In genomic region chr14:39090548-39091111, GRCh38 we compare ENCODE assay signal across 17 cellular contexts. TPM values are rescaled to one million over a fixed set of nuclear protein-coding genes. Genes with fewer than 3 reads are reported as not detected.
A peak's percentile ranks its signal among the peaks of the same experiment; 100 is the strongest.
DNase-seq lines count a peak whose midpoint lies in the region; ATAC-seq, FAIRE-seq and TF ChIP-seq lines count a peak whose summit lies in the region.
"Had no signal": no experiment of that assay in that cellular context is flagged by ENCODE, and none has a peak within 500 bp of the region (broad histone marks: within the 10 kb centered on the region; RNA-seq: fewer than 3 reads in every experiment).

No MANE protein-coding gene starts in this region.

- peak overlapping the region; percentile 24 for H3K27ac Mint-ChIP-seq in activated CD4-positive, alpha-beta T cell treated with anti-CD3 and anti-CD28 coated beads for 36 hours
- H3K27ac Mint-ChIP-seq in CD4-positive, alpha-beta T cell = peak overlapping the region; percentile 13
- H3K27ac Mint-ChIP-seq in activated T-helper 17 cell treated with anti-CD3 and anti-CD28 coated beads, Interleukin-2, amount 50 U/mL, for 72 hours = peak overlapping the region; percentile 2
- H3K27ac Mint-ChIP-seq: B cell had no signal

- H3K9me3 Mint-ChIP-seq in activated CD4-positive, alpha-beta T cell treated with anti-CD3 and anti-CD28 coated beads for 36 hours (ENCODE audit: low read depth) = no peaks in the 10 kb centered on the region
- no peaks in the 10 kb centered on the region for H3K9me3 Mint-ChIP-seq in CD4-positive, alpha-beta T cell
- H3K9me3 Mint-ChIP-seq in activated T-helper 17 cell treated with anti-CD3 and anti-CD28 coated beads, Interleukin-2, amount 50 U/mL, for 72 hours = no peaks in the 10 kb centered on the region
- H3K9me3 Mint-ChIP-seq: CD8-positive, alpha-beta memory T cell had no signal

- H3K9ac ChIP-seq in liver (ENCODE audit: low read depth in 1 of 2, low read length in 2 of 2) (no peak overlapping the region), kidney (ENCODE audit: low read length in 2 of 2) (no peak overlapping the region)

- no peak for ATAC-seq in activated CD4-positive, alpha-beta T cell treated with anti-CD3 and anti-CD28 coated beads for 36 hours
- ATAC-seq in CD4-positive, alpha-beta T cell (ENCODE audit: poor library complexity) = no peak
- ATAC-seq in activated T-helper 17 cell treated with anti-CD3 and anti-CD28 coated beads, Interleukin-2, amount 50 U/mL, for 72 hours (replicated peaks) = no peak

- no peak for TF ChIP-seq CTCF in CD4-positive, alpha-beta T cell (IDR thresholded peaks at IDR 0.05)
- TF ChIP-seq CTCF in liver (IDR thresholded peaks at IDR 0.05; ENCODE audit: low read depth, low read length, missing input control) = no peak
- no peak for TF ChIP-seq CTCF in kidney (IDR thresholded peaks at IDR 0.05; ENCODE audit: borderline replicate concordance, extremely low read depth, insufficient read depth)

- H3K4me1 ChIP-seq in liver (ENCODE audit: control insufficient read depth in 4 of 4, insufficient read depth in 4 of 4, low read length in 3 of 4) (peaks cover 2 to 15% (median 8%) of the 10 kb centered on the region in 4 donors), kidney (ENCODE audit: control insufficient read depth in 1 of 2, insufficient read depth in 1 of 2, low read depth in 1 of 2, low read length in 2 of 2) (no peaks in the 10 kb centered on the region)
- H3K4me1 ChIP-seq: Caco-2, HAP-1 had no signal

- no peaks in the 10 kb centered on the region for H3K27me3 Mint-ChIP-seq in activated CD4-positive, alpha-beta T cell treated with anti-CD3 and anti-CD28 coated beads for 36 hours
- no peaks in the 10 kb centered on the region for H3K27me3 Mint-ChIP-seq in CD4-positive, alpha-beta T cell
- H3K27me3 Mint-ChIP-seq in activated T-helper 17 cell treated with anti-CD3 and anti-CD28 coated beads, Interleukin-2, amount 50 U/mL, for 72 hours = no peaks in the 10 kb centered on the region
- H3K27me3 Mint-ChIP-seq: B cell; CD8-positive, alpha-beta memory T cell had no signal

- no peak overlapping the region for H3K27ac ChIP-seq in CD4-positive, alpha-beta T cell (ENCODE audit: low read depth, low read length)
- no peak overlapping the region for H3K27ac ChIP-seq in liver (ENCODE audit: low read depth in 1 of 2, low read length in 2 of 2)
- H3K27ac ChIP-seq in kidney (ENCODE audit: low read depth in 2 of 2, low read length in 2 of 2) = no peak overlapping the region

- peaks cover 5 to 43% (median 40%) of the 10 kb centered on the region in 4 donors for H3K36me3 ChIP-seq in liver (ENCODE audit: control insufficient read depth in 4 of 4, insufficient read depth in 3 of 4, low read depth in 1 of 4, low read length in 3 of 4)
- H3K36me3 ChIP-seq in kidney (ENCODE audit: control insufficient read depth in 1 of 2, insufficient read depth in 2 of 2, low read length in 2 of 2) = peaks cover 16 to 43% of the 10 kb centered on the region in 2 donors

- peaks cover 36% of the 10 kb centered on the region for H3K4me1 Mint-ChIP-seq in activated CD4-positive, alpha-beta T cell treated with anti-CD3 and anti-CD28 coated beads for 36 hours
- H3K4me1 Mint-ChIP-seq in CD4-positive, alpha-beta T cell (ENCODE audit: low read depth) = peaks cover 25% of the 10 kb centered on the region
- peaks cover 33% of the 10 kb centered on the region for H3K4me1 Mint-ChIP-seq in activated T-helper 17 cell treated with anti-CD3 and anti-CD28 coated beads, Interleukin-2, amount 50 U/mL, for 72 hours

- no peak for FAIRE-seq in kidney (lab: Jason Lieb, UNC)
- FAIRE-seq: GM12892, H1 had no signal

- WGBS in liver = 76% methylated on average over 4 of the region's 4 CpGs

- intact Hi-C loops in activated CD4-positive, alpha-beta T cell treated with anti-CD3 and anti-CD28 coated beads for 36 hours (cut with DNase I, micrococcal nuclease) = no loop called here
- intact Hi-C loops in CD4-positive, alpha-beta T cell (cut with DNase I, micrococcal nuclease) = no loop called here
- intact Hi-C loops in kidney (cut with DNase I) = no loop called here

- H3K4me3 ChIP-seq in liver (ENCODE audit: low read depth in 1 of 3, low read length in 3 of 3) (no peak overlapping the region), kidney (ENCODE audit: low read length in 2 of 2) (no peak overlapping the region)
- H3K4me3 ChIP-seq: HAP-1 had no signal

- H3K27me3 ChIP-seq in CD4-positive, alpha-beta T cell (ENCODE audit: control insufficient read depth, insufficient read depth, low read length) = no peaks in the 10 kb centered on the region
- no peaks in the 10 kb centered on the region for H3K27me3 ChIP-seq in liver (ENCODE audit: control insufficient read depth in 4 of 4, insufficient read depth in 4 of 4, low read length in 3 of 4)

- H3K9me3 ChIP-seq in CD4-positive, alpha-beta T cell (ENCODE audit: control insufficient read depth, low read length) = no peaks in the 10 kb centered on the region
- H3K9me3 ChIP-seq in liver (ENCODE audit: control insufficient read depth in 4 of 4, low read length in 3 of 4) (no peaks in the 10 kb centered on the region), kidney (ENCODE audit: control insufficient read depth in 1 of 2, low read length in 2 of 2) (no peaks in the 10 kb centered on the region)
- H3K9me3 ChIP-seq: Caco-2, HAP-1 had no signal

- TF ChIP-seq RAD21 in liver (IDR thresholded peaks at IDR 0.05) = peak in 1 of 2 donors; percentile 21

- CTCF ChIA-PET in activated CD4-positive, alpha-beta T cell treated with anti-CD3 and anti-CD28 coated beads for 36 hours (lab: Charles Lee) = interaction anchor here (0.6 to 1.0 kb wide), 2 partner anchors 17 to 356 kb away, joined by 3 read pairs; no protein-coding TSS in a partner anchor
- CTCF ChIA-PET in CD4-positive, alpha-beta T cell (lab: Charles Lee) = no interaction called here

- POLR2A ChIA-PET in activated CD4-positive, alpha-beta T cell treated with anti-CD3 and anti-CD28 coated beads for 36 hours (lab: Charles Lee) = no interaction called here
- POLR2A ChIA-PET in CD4-positive, alpha-beta T cell (lab: Charles Lee) = no interaction called here

- no peak overlapping the region for H3K4me3 Mint-ChIP-seq in activated CD4-positive, alpha-beta T cell treated with anti-CD3 and anti-CD28 coated beads for 36 hours
- H3K4me3 Mint-ChIP-seq in CD4-positive, alpha-beta T cell = no peak overlapping the region
- no peak overlapping the region for H3K4me3 Mint-ChIP-seq in activated T-helper 17 cell treated with anti-CD3 and anti-CD28 coated beads, Interleukin-2, amount 50 U/mL, for 72 hours
- H3K4me3 Mint-ChIP-seq: B cell had no signal

- DNase-seq in activated CD4-positive, alpha-beta T cell treated with anti-CD3 and anti-CD28 coated beads for 36 hours = no peak
- DNase-seq in activated CD4-positive, alpha-beta T cell treated with anti-CD3 and anti-CD28 coated beads, Interleukin-2, amount 50 U/mL, for 48 hours = no peak
- no peak for DNase-seq in CD4-positive, alpha-beta T cell
- DNase-seq in kidney (no peak), A172 (ENCODE audit: low spot score) (no peak), GOT3 (lab: John Stamatoyannopoulos, UW) (no peak)
- DNase-seq: C1 segment of cervical spinal cord; Caco-2; CD8-positive, alpha-beta memory T cell; DND-41; GDM1 had no signal

- H3K36me3 Mint-ChIP-seq in activated CD4-positive, alpha-beta T cell treated with anti-CD3 and anti-CD28 coated beads for 36 hours (ENCODE audit: low read depth) = peaks cover 50% of the 10 kb centered on the region
- H3K36me3 Mint-ChIP-seq in CD4-positive, alpha-beta T cell (ENCODE audit: low read depth) = peaks cover 84% of the 10 kb centered on the region
- peaks cover 100% of the 10 kb centered on the region for H3K36me3 Mint-ChIP-seq in activated T-helper 17 cell treated with anti-CD3 and anti-CD28 coated beads, Interleukin-2, amount 50 U/mL, for 72 hours (ENCODE audit: low read depth)

TF ChIP-seq in liver, 16 proteins besides CTCF, POLR2A, EP300 and RAD21 (continues in another document):
- TF ChIP-seq RXRA (IDR thresholded peaks at IDR 0.05) = peak; percentile 51 to 78
- TF ChIP-seq EGR1 (IDR thresholded peaks at IDR 0.05; ENCODE audit: low read depth in 2 of 2) = no peak
- peak; percentile 87 for TF ChIP-seq FOXA1 (IDR thresholded peaks at IDR 0.05)
- no peak for TF ChIP-seq GABPA (IDR thresholded peaks at IDR 0.05 in 1 of 2, conservative IDR thresholded peaks at IDR 0.05 in 1 of 2)
- TF ChIP-seq SP1 (IDR thresholded peaks at IDR 0.05) = peak; percentile 54

RNA-seq across cellular contexts. Expression of gene SEC23A, which starts 12.4 kb away (rescaled TPM):
- 10 to 100 TPM; 49.6 to 72.8 TPM for total RNA-seq in activated CD4-positive, alpha-beta T cell treated with anti-CD3 and anti-CD28 coated beads for 36 hours
- total RNA-seq in CD4-positive, alpha-beta T cell = 10 to 100 TPM; 68.4 to 82.1 TPM
- total RNA-seq in activated T-helper 17 cell treated with anti-CD3 and anti-CD28 coated beads, Interleukin-2, amount 50 U/mL, for 72 hours = 10 to 100 TPM; 48.3 to 50.9 TPM
- total RNA-seq in liver (100 to 1,000 TPM in 1 of 2 donors, 10 to 100 TPM in 1; 51.9 to 169 TPM), kidney (48.8 TPM)
- polyA plus RNA-seq in liver (10 to 100 TPM; 36.5 to 52.3 TPM), kidney (ENCODE audit: insufficient read depth, low read depth, low replicate concordance) (10.9 TPM)
- 108 and 127 TPM in 2 replicates for total RNA-seq in A172 (2014; rRNA removed; shearing (Covaris generic))

RNA-seq across cellular contexts. Expression of gene GEMIN2, which starts 23.5 kb away (rescaled TPM):
- total RNA-seq in activated CD4-positive, alpha-beta T cell treated with anti-CD3 and anti-CD28 coated beads for 36 hours = 10 to 100 TPM; 23.8 to 27.6 TPM
- total RNA-seq in CD4-positive, alpha-beta T cell = 10 to 100 TPM; 14.6 to 16.1 TPM
- total RNA-seq in activated T-helper 17 cell treated with anti-CD3 and anti-CD28 coated beads, Interleukin-2, amount 50 U/mL, for 72 hours = 10 to 100 TPM; 20.8 to 22.3 TPM
- 1 to 10 TPM; 4.8 to 9.0 TPM for total RNA-seq in liver
- 1 to 10 TPM; 2.8 to 4.1 TPM for polyA plus RNA-seq in liver
- 13.8 TPM for total RNA-seq in kidney
- 17.2 TPM for polyA plus RNA-seq in kidney (ENCODE audit: insufficient read depth, low read depth, low replicate concordance)
- 21.0 and 24.2 TPM in 2 replicates for total RNA-seq in A172 (2014; rRNA removed; shearing (Covaris generic))
